ENCODE assay signal across 16 cellular contexts in the genomic region with DNA sequence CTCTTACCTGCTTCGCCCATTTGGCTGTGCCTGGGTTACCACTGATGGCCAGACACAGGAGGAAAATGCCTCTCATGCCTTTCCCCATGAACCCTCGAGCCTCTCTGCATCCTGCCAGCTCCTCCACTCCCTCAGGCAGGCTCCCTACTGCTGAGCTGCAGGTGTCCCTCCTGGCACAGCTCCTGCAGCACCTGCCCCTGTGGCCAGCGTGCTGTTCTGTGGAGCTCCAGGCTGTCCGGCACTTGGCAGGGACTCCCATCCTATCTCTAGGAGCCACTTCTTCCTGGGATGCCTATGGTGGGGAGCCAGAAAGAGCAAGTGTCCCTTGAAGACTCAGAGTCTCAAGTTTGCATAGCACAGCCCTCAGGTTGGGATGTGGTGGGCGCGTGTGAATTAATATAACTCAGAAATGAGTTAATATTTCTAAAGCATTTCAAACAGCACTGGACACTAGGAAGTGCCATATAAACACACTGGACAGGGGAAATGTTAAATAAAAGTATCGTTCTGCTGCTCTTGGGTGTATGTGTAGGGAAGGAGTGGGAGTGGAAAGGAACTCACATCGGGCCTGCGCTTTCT. TPM values are rescaled to one million over a fixed set of nuclear protein-coding genes. Genes with fewer than 3 reads are reported as not detected.
DNase-seq lines count a peak whose midpoint lies in the region; ATAC-seq and TF ChIP-seq lines count a peak whose summit lies in the region.
"Had no signal": no experiment of that assay in that cellular context is flagged by ENCODE, and none has a peak within 500 bp of the region (broad histone marks: within the 10 kb centered on the region; RNA-seq: fewer than 3 reads in every experiment).

No MANE protein-coding gene starts in this region.

- peaks cover 4 to 56% of the 10 kb centered on the region in 2 donors for H3K27me3 ChIP-seq in breast epithelium
- H3K27me3 ChIP-seq in neural cell (ENCODE audit: insufficient read depth, low read depth, low read length), result peaks cover 94% of the 10 kb centered on the region
- peaks cover 47 to 86% (median 75%) of the 10 kb centered on the region in 3 donors for H3K27me3 ChIP-seq in sigmoid colon

- DNase-seq in NCI-H2107 treated with DMSO at 0.1 percent for 48 hours (lab: John Stamatoyannopoulos, UW; ENCODE audit: unreplicated experiment) (peak; percentile 62), NCI-H2107 (lab: John Stamatoyannopoulos, UW) (no peak), NCI-H1105 treated with DMSO at 0.1 percent for 48 hours (lab: John Stamatoyannopoulos, UW) (peak; percentile 31), breast epithelium (ENCODE audit: low spot score in 2 of 2) (no peak), NCI-H2227 (lab: John Stamatoyannopoulos, UW; ENCODE audit: unreplicated experiment) (no peak), sigmoid colon (no peak)
- DNase-seq: DMS 273 treated with DMSO at 0.1 percent for 48 hours, kidney glomerular epithelial cell, NCI-H1048, occipital lobe had no signal

- peaks cover 11% of the 10 kb centered on the region in 2 donors for H3K4me1 ChIP-seq in breast epithelium
- H3K4me1 ChIP-seq in sigmoid colon, result peaks cover 0 to 35% (median 31%) of the 10 kb centered on the region in 4 donors

- TF ChIP-seq CTCF in breast epithelium (IDR thresholded peaks at IDR 0.05) (no peak), neural cell (IDR thresholded peaks at IDR 0.05; ENCODE audit: poor library complexity, severe bottlenecking) (no peak), sigmoid colon (IDR thresholded peaks at IDR 0.05) (no peak)

- H3K9me2 ChIP-seq in neural cell (ENCODE audit: insufficient read depth, low read length), result no peaks in the 10 kb centered on the region

- H3K27ac ChIP-seq in breast epithelium (no peak overlapping the region), neural cell (ENCODE audit: low read length) (no peak overlapping the region), sigmoid colon (no peak overlapping the region)
- H3K27ac ChIP-seq: 22Rv1, HL-60 had no signal

- no peak for TF ChIP-seq POLR2A in breast epithelium (IDR thresholded peaks at IDR 0.05)
- TF ChIP-seq POLR2A in sigmoid colon (IDR thresholded peaks at IDR 0.05), result no peak

- TF ChIP-seq EP300 in neural cell (conservative IDR thresholded peaks at IDR 0.05; ENCODE audit: poor library complexity, severe bottlenecking), result no peak
- no peak for TF ChIP-seq EP300 in sigmoid colon (IDR thresholded peaks at IDR 0.05)

- H2AFZ ChIP-seq in neural cell (ENCODE audit: low read depth, low read length), result no peak overlapping the region

- TF ChIP-seq RAD21 in neural cell (conservative IDR thresholded peaks at IDR 0.05), result no peak

- ATAC-seq in HG02571 (IDR thresholded peaks at IDR 0.05; ENCODE audit: unreplicated experiment), result no peak

- no peaks in the 10 kb centered on the region for H3K36me3 ChIP-seq in breast epithelium
- no peaks in the 10 kb centered on the region for H3K36me3 ChIP-seq in neural cell (ENCODE audit: insufficient read depth, low read length)
- H3K36me3 ChIP-seq in sigmoid colon, result no peaks in the 10 kb centered on the region

- H3K9me3 ChIP-seq in breast epithelium, result peaks cover 2 to 5% of the 10 kb centered on the region in 2 donors
- no peaks in the 10 kb centered on the region for H3K9me3 ChIP-seq in neural cell (ENCODE audit: low read length)
- H3K9me3 ChIP-seq in sigmoid colon, result no peaks in the 10 kb centered on the region

- no peaks in the 10 kb centered on the region for H3F3A ChIP-seq in neural cell (ENCODE audit: insufficient read depth, low read length, poor library complexity, severe bottlenecking)

- intact Hi-C loops in breast epithelium (cut with DNase I; ENCODE audit: low total_unique reads) (no loop called here), sigmoid colon (cut with DNase I) (loop anchor here (10.0 kb wide), 1 partner anchor 88 kb away; no protein-coding TSS in a partner anchor)

- 13 to 18% methylated on average over 9 of the region's 9 CpGs for WGBS in sigmoid colon, 2 donors

- H3K4me3 ChIP-seq in breast epithelium, result peak overlapping the region in 2 of 3 donors; percentile 34 to 42
- H3K4me3 ChIP-seq in neural cell (ENCODE audit: low read length), result peak overlapping the region; percentile 55
- no peak overlapping the region for H3K4me3 ChIP-seq in sigmoid colon

- H3K4me2 ChIP-seq in neural cell (ENCODE audit: low read length), result no peak overlapping the region

- no peaks in the 10 kb centered on the region for H3K79me2 ChIP-seq in neural cell (replicated peaks; ENCODE audit: insufficient read depth, low read length)

- no peak overlapping the region for H3K9ac ChIP-seq in neural cell (ENCODE audit: low read length)

- H4K20me1 ChIP-seq in neural cell (ENCODE audit: insufficient read depth), result no peaks in the 10 kb centered on the region

TF ChIP-seq in neural cell, 6 proteins besides CTCF, POLR2A, EP300 and RAD21:
- TF ChIP-seq SMC3 (conservative IDR thresholded peaks at IDR 0.05; ENCODE audit: poor library complexity), result no peak
- TF ChIP-seq, protein P1, sequence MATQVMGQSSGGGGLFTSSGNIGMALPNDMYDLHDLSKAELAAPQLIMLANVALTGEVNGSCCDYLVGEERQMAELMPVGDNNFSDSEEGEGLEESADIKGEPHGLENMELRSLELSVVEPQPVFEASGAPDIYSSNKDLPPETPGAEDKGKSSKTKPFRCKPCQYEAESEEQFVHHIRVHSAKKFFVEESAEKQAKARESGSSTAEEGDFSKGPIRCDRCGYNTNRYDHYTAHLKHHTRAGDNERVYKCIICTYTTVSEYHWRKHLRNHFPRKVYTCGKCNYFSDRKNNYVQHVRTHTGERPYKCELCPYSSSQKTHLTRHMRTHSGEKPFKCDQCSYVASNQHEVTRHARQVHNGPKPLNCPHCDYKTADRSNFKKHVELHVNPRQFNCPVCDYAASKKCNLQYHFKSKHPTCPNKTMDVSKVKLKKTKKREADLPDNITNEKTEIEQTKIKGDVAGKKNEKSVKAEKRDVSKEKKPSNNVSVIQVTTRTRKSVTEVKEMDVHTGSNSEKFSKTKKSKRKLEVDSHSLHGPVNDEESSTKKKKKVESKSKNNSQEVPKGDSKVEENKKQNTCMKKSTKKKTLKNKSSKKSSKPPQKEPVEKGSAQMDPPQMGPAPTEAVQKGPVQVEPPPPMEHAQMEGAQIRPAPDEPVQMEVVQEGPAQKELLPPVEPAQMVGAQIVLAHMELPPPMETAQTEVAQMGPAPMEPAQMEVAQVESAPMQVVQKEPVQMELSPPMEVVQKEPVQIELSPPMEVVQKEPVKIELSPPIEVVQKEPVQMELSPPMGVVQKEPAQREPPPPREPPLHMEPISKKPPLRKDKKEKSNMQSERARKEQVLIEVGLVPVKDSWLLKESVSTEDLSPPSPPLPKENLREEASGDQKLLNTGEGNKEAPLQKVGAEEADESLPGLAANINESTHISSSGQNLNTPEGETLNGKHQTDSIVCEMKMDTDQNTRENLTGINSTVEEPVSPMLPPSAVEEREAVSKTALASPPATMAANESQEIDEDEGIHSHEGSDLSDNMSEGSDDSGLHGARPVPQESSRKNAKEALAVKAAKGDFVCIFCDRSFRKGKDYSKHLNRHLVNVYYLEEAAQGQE (IDR thresholded peaks at IDR 0.05; ENCODE audit: borderline replicate concordance), result no peak
- no peak for TF ChIP-seq EZH2 (IDR thresholded peaks at IDR 0.05; ENCODE audit: borderline replicate concordance, insufficient read depth, low read length, poor library complexity, severe bottlenecking)
- no peak for TF ChIP-seq TAF1 (IDR thresholded peaks at IDR 0.05; ENCODE audit: low read depth)
- no peak for TF ChIP-seq POLR2AphosphoS5 (IDR thresholded peaks at IDR 0.05)
- no peak for TF ChIP-seq MXI1 (conservative IDR thresholded peaks at IDR 0.05; ENCODE audit: poor library complexity, severe bottlenecking)

RNA-seq across cellular contexts. Expression of a gene that starts 2.6 kb away (rescaled TPM):
- total RNA-seq in breast epithelium (not detected), sigmoid colon (not detected)
- polyA plus RNA-seq in neural cell (not detected in 2 replicates), sigmoid colon (under 1 TPM in 1 of 3 donors, not detected in 2; 0.07 TPM)
- polyA minus RNA-seq in neural cell, result not detected in 2 replicates
- total RNA-seq: fibroblast of lung, RPMI7951 had no signal

RNA-seq across cellular contexts. Expression of a gene that starts 29.6 kb away (rescaled TPM):
- 10 to 100 TPM in 1 of 3 donors, 1 to 10 TPM in 2; 4.0 to 15.1 (median 6.2) TPM for total RNA-seq in breast epithelium
- polyA plus RNA-seq in neural cell, result not detected in 2 replicates
- polyA minus RNA-seq in neural cell, result not detected in 2 replicates
- 1 to 10 TPM; 3.6 to 8.3 (median 5.6) TPM for total RNA-seq in sigmoid colon
- 1 to 10 TPM in 1 of 3 donors, under 1 TPM in 2; under 0.01 to 3.8 (median 0.69) TPM for polyA plus RNA-seq in sigmoid colon
- total RNA-seq: RPMI7951 had no signal

Comparison
In these comparisons a context has a peak if more than half of its experiments do, and no peak if none do; other contexts are left out.
1. DNase-seq: peak in NCI-H2107 treated with DMSO at 0.1 percent for 48 hours (single experiment) and NCI-H1105 treated with DMSO at 0.1 percent for 48 hours (single experiment); none in NCI-H2107 (single experiment), breast epithelium (0 of 2), NCI-H2227 (single experiment) and sigmoid colon (single experiment).
2. H3K4me3 ChIP-seq: peak in breast epithelium (2 of 3) and neural cell (single experiment); none in sigmoid colon (0 of 4).